In genomic region chr6:15901141-15902115, GRCh38 we compare ENCODE assay signal across 1 cellular context.
TF ChIP-seq lines count a peak whose summit lies in the region.

No MANE protein-coding gene starts in this region.

TF ChIP-seq in HCT116, 20 proteins besides CTCF, POLR2A, EP300 and RAD21 (continued from another document):
- TF ChIP-seq EZH2 (IDR thresholded peaks at IDR 0.05): no peak
- no peak for TF ChIP-seq ZFX (IDR thresholded peaks at IDR 0.05)
- no peak for TF ChIP-seq JUND (IDR thresholded peaks at IDR 0.05)
